In the genomic region with DNA sequence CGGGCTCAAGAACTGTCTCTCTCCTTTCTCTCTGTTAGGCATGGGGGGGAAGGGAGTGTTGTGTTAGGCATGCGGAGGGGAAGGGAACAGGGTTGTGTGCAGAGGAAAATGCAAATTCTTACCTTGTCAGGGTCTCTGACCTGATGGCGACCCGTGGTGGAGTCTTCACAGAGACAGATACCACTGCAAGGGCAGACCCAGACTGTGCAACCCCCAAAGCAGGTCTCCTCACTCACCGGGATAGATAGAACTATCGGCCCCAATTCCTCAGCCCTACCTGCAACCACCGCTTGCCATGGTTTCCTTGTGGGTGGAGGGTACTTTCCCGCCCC, we compare ENCODE assay signal across 11 cellular contexts. TPM values are rescaled to one million over a fixed set of nuclear protein-coding genes. Genes with fewer than 3 reads are reported as not detected.
DNase-seq lines count a peak whose midpoint lies in the region; ATAC-seq, FAIRE-seq and TF ChIP-seq lines count a peak whose summit lies in the region.
"Had no signal": no experiment of that assay in that cellular context is flagged by ENCODE, and none has a peak within 500 bp of the region (broad histone marks: within the 10 kb centered on the region; RNA-seq: fewer than 3 reads in every experiment).

No MANE protein-coding gene starts in this region.

- no peaks in the 10 kb centered on the region for H3K79me2 ChIP-seq in astrocyte (ENCODE audit: insufficient read depth, low read length)

- peak; percentile 12 to 44 for ATAC-seq in CD4-positive, CD25-positive, alpha-beta regulatory T cell (ENCODE audit: low read depth in 2 of 2)
- peak; percentile 10 for ATAC-seq in GM18868 (IDR thresholded peaks at IDR 0.05; ENCODE audit: unreplicated experiment)
- ATAC-seq in naive thymus-derived CD8-positive, alpha-beta T cell = no peak

- H3K4me1 ChIP-seq in CD4-positive, CD25-positive, alpha-beta regulatory T cell (ENCODE audit: control insufficient read depth, insufficient read depth, low read length, poor library complexity, severe bottlenecking) = peaks cover 16% of the 10 kb centered on the region
- H3K4me1 ChIP-seq in astrocyte (ENCODE audit: insufficient read depth, low read length) = no peaks in the 10 kb centered on the region
- H3K4me1 ChIP-seq in sigmoid colon = peaks cover 0 to 10% (median 8%) of the 10 kb centered on the region in 4 donors

- intact Hi-C loops in sigmoid colon (cut with DNase I) = no loop called here

- FAIRE-seq in astrocyte (lab: Jason Lieb, UNC) = no peak

- peak overlapping the region; percentile 75 for H2AFZ ChIP-seq in astrocyte (ENCODE audit: low read depth, low read length)

- H3K27me3 ChIP-seq in CD4-positive, CD25-positive, alpha-beta regulatory T cell (ENCODE audit: control insufficient read depth, insufficient read depth, low read length) = no peaks in the 10 kb centered on the region
- peaks cover 22% of the 10 kb centered on the region for H3K27me3 ChIP-seq in astrocyte (ENCODE audit: insufficient read depth, low read length)
- H3K27me3 ChIP-seq in sigmoid colon = peaks cover 0 to 39% (median 10%) of the 10 kb centered on the region in 3 donors

- 64 to 72% methylated on average over 8 of the region's 8 CpGs for WGBS in sigmoid colon, 2 donors

- peak overlapping the region; percentile 57 for H3K4me3 ChIP-seq in CD4-positive, CD25-positive, alpha-beta regulatory T cell (ENCODE audit: low read depth, low read length)
- no peak overlapping the region for H3K4me3 ChIP-seq in astrocyte (ENCODE audit: insufficient read depth, low read depth, low read length)
- H3K4me3 ChIP-seq in sigmoid colon = peak overlapping the region in 2 of 4 donors; percentile 27 to 28

- H3K9me3 ChIP-seq in CD4-positive, CD25-positive, alpha-beta regulatory T cell (ENCODE audit: control insufficient read depth in 2 of 2, low read length in 2 of 2) = no peaks in the 10 kb centered on the region
- H3K9me3 ChIP-seq in astrocyte (ENCODE audit: insufficient read depth, low read depth, low read length) (no peaks in the 10 kb centered on the region), sigmoid colon (no peaks in the 10 kb centered on the region)

- H3K4me1 Mint-ChIP-seq in CD4-positive, CD25-positive, alpha-beta regulatory T cell = peaks cover 8 to 21% (median 13%) of the 10 kb centered on the region in 4 donors
- H3K4me1 Mint-ChIP-seq in astrocyte (ENCODE audit: low read depth, unreplicated experiment) (no peaks in the 10 kb centered on the region), osteocyte (ENCODE audit: unreplicated experiment) (no peaks in the 10 kb centered on the region)
- peaks cover 10 to 30% (median 18%) of the 10 kb centered on the region in 4 donors for H3K4me1 Mint-ChIP-seq in naive thymus-derived CD8-positive, alpha-beta T cell
- H3K4me1 Mint-ChIP-seq: neural crest cell had no signal

- H3K36me3 Mint-ChIP-seq in CD4-positive, CD25-positive, alpha-beta regulatory T cell = no peaks in the 10 kb centered on the region
- H3K36me3 Mint-ChIP-seq in astrocyte (ENCODE audit: low read depth, unreplicated experiment) (no peaks in the 10 kb centered on the region), osteocyte (ENCODE audit: unreplicated experiment) (no peaks in the 10 kb centered on the region)
- no peaks in the 10 kb centered on the region for H3K36me3 Mint-ChIP-seq in naive thymus-derived CD8-positive, alpha-beta T cell

- peak overlapping the region; percentile 66 to 77 (median 66) for H3K27ac Mint-ChIP-seq in CD4-positive, CD25-positive, alpha-beta regulatory T cell
- H3K27ac Mint-ChIP-seq in astrocyte (ENCODE audit: unreplicated experiment) (no peak overlapping the region), osteocyte (ENCODE audit: unreplicated experiment) (no peak overlapping the region)
- peak overlapping the region in 9 of 10 donors; percentile 61 to 91 (median 81) for H3K27ac Mint-ChIP-seq in naive thymus-derived CD8-positive, alpha-beta T cell

- H3K9ac ChIP-seq in astrocyte (ENCODE audit: low read length) = no peak overlapping the region

- H4K20me1 ChIP-seq in astrocyte (ENCODE audit: insufficient read depth, low read length) = no peaks in the 10 kb centered on the region

- no peak overlapping the region for H3K27ac ChIP-seq in CD4-positive, CD25-positive, alpha-beta regulatory T cell (ENCODE audit: insufficient read depth, low read length, poor library complexity, severe bottlenecking)
- no peak overlapping the region for H3K27ac ChIP-seq in astrocyte (ENCODE audit: low read depth, low read length)
- no peak overlapping the region for H3K27ac ChIP-seq in sigmoid colon

- peak overlapping the region; percentile 55 for H3K4me2 ChIP-seq in astrocyte (ENCODE audit: low read length)

- POLR2A ChIA-PET in naive thymus-derived CD8-positive, alpha-beta T cell (lab: Charles Lee) = no interaction called here

- TF ChIP-seq POLR2A in sigmoid colon (IDR thresholded peaks at IDR 0.05) = no peak

- no peaks in the 10 kb centered on the region for H3K27me3 Mint-ChIP-seq in CD4-positive, CD25-positive, alpha-beta regulatory T cell
- peaks cover 46% of the 10 kb centered on the region for H3K27me3 Mint-ChIP-seq in astrocyte (ENCODE audit: low read depth, unreplicated experiment)
- H3K27me3 Mint-ChIP-seq in naive thymus-derived CD8-positive, alpha-beta T cell = no peaks in the 10 kb centered on the region
- peaks cover 24% of the 10 kb centered on the region for H3K27me3 Mint-ChIP-seq in osteocyte (ENCODE audit: unreplicated experiment)

- H3K4me3 Mint-ChIP-seq in CD4-positive, CD25-positive, alpha-beta regulatory T cell = peak overlapping the region; percentile 88 to 94 (median 90)
- H3K4me3 Mint-ChIP-seq in astrocyte (ENCODE audit: unreplicated experiment) (no peak overlapping the region), osteocyte (ENCODE audit: unreplicated experiment) (no peak overlapping the region)
- H3K4me3 Mint-ChIP-seq in naive thymus-derived CD8-positive, alpha-beta T cell = peak overlapping the region; percentile 73 to 90 (median 86)
- H3K4me3 Mint-ChIP-seq: neural crest cell had no signal

- no peak for DNase-seq in CD4-positive, CD25-positive, alpha-beta regulatory T cell
- DNase-seq in astrocyte (ENCODE audit: low read depth) (no peak), osteocyte (ENCODE audit: extremely low spot score, unreplicated experiment) (no peak), NCI-H2107 (lab: John Stamatoyannopoulos, UW) (no peak), globus pallidus (ENCODE audit: low spot score) (no peak), sigmoid colon (no peak)
- DNase-seq in naive thymus-derived CD8-positive, alpha-beta T cell = no peak
- DNase-seq: amniotic stem cell had no signal

- H3K36me3 ChIP-seq in CD4-positive, CD25-positive, alpha-beta regulatory T cell (ENCODE audit: control insufficient read depth, insufficient read depth, low read length) = no peaks in the 10 kb centered on the region
- H3K36me3 ChIP-seq in astrocyte (ENCODE audit: insufficient read depth, low read length) (no peaks in the 10 kb centered on the region), sigmoid colon (no peaks in the 10 kb centered on the region)

- TF ChIP-seq CTCF in astrocyte (IDR thresholded peaks at IDR 0.05; ENCODE audit: insufficient read depth, low read depth, low read length) = no peak
- no peak for TF ChIP-seq CTCF in osteocyte (IDR thresholded peaks at IDR 0.05)
- no peak for TF ChIP-seq CTCF in sigmoid colon (IDR thresholded peaks at IDR 0.05)

- H3K9me3 Mint-ChIP-seq in CD4-positive, CD25-positive, alpha-beta regulatory T cell = no peaks in the 10 kb centered on the region
- H3K9me3 Mint-ChIP-seq in astrocyte (ENCODE audit: unreplicated experiment) = peaks cover 2% of the 10 kb centered on the region
- no peaks in the 10 kb centered on the region for H3K9me3 Mint-ChIP-seq in naive thymus-derived CD8-positive, alpha-beta T cell
- no peaks in the 10 kb centered on the region for H3K9me3 Mint-ChIP-seq in osteocyte (ENCODE audit: unreplicated experiment)
- H3K9me3 Mint-ChIP-seq: neural crest cell had no signal

- no peak for TF ChIP-seq EP300 in sigmoid colon (IDR thresholded peaks at IDR 0.05)

RNA-seq across cellular contexts. Expression of a gene that starts 9.6 kb away (rescaled TPM):
- total RNA-seq in CD4-positive, CD25-positive, alpha-beta regulatory T cell = 1.6 TPM
- polyA plus RNA-seq in CD4-positive, CD25-positive, alpha-beta regulatory T cell = under 1 TPM in 1 of 4 donors, not detected in 3; 0.47 TPM
- total RNA-seq in astrocyte = 7.6 and 8.0 TPM in 2 replicates
- 1 to 10 TPM; 2.4 to 5.2 TPM for total RNA-seq in naive thymus-derived CD8-positive, alpha-beta T cell
- polyA plus RNA-seq in naive thymus-derived CD8-positive, alpha-beta T cell = 1 to 10 TPM; 1.1 to 4.0 (median 3.1) TPM
- total RNA-seq in osteocyte = 3.5 and 4.4 TPM in 2 replicates
- 10 to 100 TPM; 10.9 to 33.0 (median 14.9) TPM for total RNA-seq in sigmoid colon
- polyA plus RNA-seq in sigmoid colon = 1 to 10 TPM in 1 of 3 donors, under 1 TPM in 2; 0.23 to 1.6 (median 0.60) TPM

RNA-seq across cellular contexts. Expression of a gene that starts 25.3 kb away (rescaled TPM):
- not detected for total RNA-seq in CD4-positive, CD25-positive, alpha-beta regulatory T cell
- polyA plus RNA-seq in CD4-positive, CD25-positive, alpha-beta regulatory T cell = not detected
- total RNA-seq in astrocyte = not detected in 2 replicates
- total RNA-seq in naive thymus-derived CD8-positive, alpha-beta T cell = not detected
- not detected for polyA plus RNA-seq in naive thymus-derived CD8-positive, alpha-beta T cell
- total RNA-seq in osteocyte = not detected in 2 replicates
- total RNA-seq in sigmoid colon = not detected
- polyA plus RNA-seq in sigmoid colon = not detected
- total RNA-seq: M059J, neural crest cell had no signal

RNA-seq across cellular contexts. Expression of a gene that starts 36.8 kb away (rescaled TPM):
- total RNA-seq in CD4-positive, CD25-positive, alpha-beta regulatory T cell = not detected
- polyA plus RNA-seq in CD4-positive, CD25-positive, alpha-beta regulatory T cell = not detected
- not detected in 2 replicates for total RNA-seq in astrocyte
- total RNA-seq in naive thymus-derived CD8-positive, alpha-beta T cell = not detected
- polyA plus RNA-seq in naive thymus-derived CD8-positive, alpha-beta T cell = not detected
- not detected in 2 replicates for total RNA-seq in osteocyte
- total RNA-seq in sigmoid colon = 1 to 10 TPM in 1 of 4 donors, not detected in 3; 3.2 TPM
- 100 to 1,000 TPM in 1 of 3 donors, 10 to 100 TPM in 2; 32.6 to 185 (median 63.1) TPM for polyA plus RNA-seq in sigmoid colon
- total RNA-seq: M059J, neural crest cell had no signal

Comparison
In these comparisons a context has a peak if more than half of its experiments do, and no peak if none do; other contexts are left out.
1. ATAC-seq: peak in CD4-positive, CD25-positive, alpha-beta regulatory T cell (2 of 2) and GM18868 (single experiment); none in naive thymus-derived CD8-positive, alpha-beta T cell (0 of 2).
2. H3K27ac Mint-ChIP-seq: peak in CD4-positive, CD25-positive, alpha-beta regulatory T cell (3 of 3) and naive thymus-derived CD8-positive, alpha-beta T cell (9 of 10); none in astrocyte (single experiment) and osteocyte (single experiment).
3. H3K4me3 Mint-ChIP-seq: peak in CD4-positive, CD25-positive, alpha-beta regulatory T cell (4 of 4) and naive thymus-derived CD8-positive, alpha-beta T cell (10 of 10); none in astrocyte (single experiment) and osteocyte (single experiment).